ENCODE assay signal across 8 cellular contexts in genomic region chr10:119178371-119179119, GRCh38. TPM values are rescaled to one million over a fixed set of nuclear protein-coding genes. Genes with fewer than 3 reads are reported as not detected.
A peak's percentile ranks its signal among the peaks of the same experiment; 100 is the strongest.
DNase-seq lines count a peak whose midpoint lies in the region; ATAC-seq and TF ChIP-seq lines count a peak whose summit lies in the region.

Gene PRDX3 (minus strand): TSS chr10:119178812. CDS start chr10:119178790, 22 bp downstream.

- H3K36me3 Mint-ChIP-seq in activated naive CD8-positive, alpha-beta T cell treated with anti-CD3 and anti-CD28 coated beads for 36 hours: peaks cover 23% of the 10 kb centered on the region

- H3K4me2 ChIP-seq in trophoblast cell (ENCODE audit: low read length): peak within 1 kb of the TSS; percentile 58

- peak within 1 kb of the TSS; percentile 89 for H3K14ac ChIP-seq in trophoblast cell (ENCODE audit: low read length)

- no peak within 1 kb of the TSS for H3K23ac ChIP-seq in trophoblast cell (ENCODE audit: low read length)

- H3K79me1 ChIP-seq in trophoblast cell (ENCODE audit: low read length): peaks cover 8% of the 10 kb centered on the region

- no peak for TF ChIP-seq EP300 in transverse colon (IDR thresholded peaks at IDR 0.05; ENCODE audit: low read depth)

- in situ Hi-C loops in transverse colon (cut with MboI; ENCODE audit: low pct_ligation_motif_present in 1 of 4, low pct_unique_long_range_greater_than_20kb in 1 of 4, low sequenced_read_pairs in 3 of 4): no loop called here

- H3K4me3 ChIP-seq in trophoblast cell (ENCODE audit: low read depth, low read length): peak within 1 kb of the TSS; percentile 92
- peak within 1 kb of the TSS; percentile 51 to 84 (median 78) for H3K4me3 ChIP-seq in transverse colon

- no CpG with 5 or more reads among the region's 45 CpGs for WGBS in trophoblast cell (ENCODE audit: extremely low coverage, insufficient coverage, insufficient read length)
- 0% methylated on average over 28 of the region's 45 CpGs; no CpG with 5 or more reads in 1 of the 2 donors for WGBS in transverse colon (ENCODE audit: low coverage in 1 of 2), 2 donors

- peak within 1 kb of the TSS; percentile 68 for H4K12ac ChIP-seq in trophoblast cell (ENCODE audit: low read depth, low read length)

- H3K27ac ChIP-seq in trophoblast cell (ENCODE audit: low read depth, low read length): peak within 1 kb of the TSS; percentile 73
- H3K27ac ChIP-seq in transverse colon: peak within 1 kb of the TSS; percentile 88 to 94 (median 90)

- H3K36me3 ChIP-seq in trophoblast cell (ENCODE audit: control insufficient read depth in 1 of 2, insufficient read depth in 2 of 2, low read length in 2 of 2) (peaks cover 0 to 6% of the 10 kb centered on the region in 2 experiments), transverse colon (peaks cover 0 to under 1% (median 0%) of the 10 kb centered on the region in 4 donors)

- H3K4me1 Mint-ChIP-seq in activated naive CD8-positive, alpha-beta T cell treated with anti-CD3 and anti-CD28 coated beads for 36 hours: peaks cover 31% of the 10 kb centered on the region

- H3K4me1 ChIP-seq in trophoblast cell (ENCODE audit: control insufficient read depth in 1 of 2, insufficient read depth in 2 of 2, low read length in 2 of 2): peaks cover 8 to 12% of the 10 kb centered on the region in 2 experiments
- H3K4me1 ChIP-seq in transverse colon: peaks cover 15 to 31% (median 23%) of the 10 kb centered on the region in 4 donors

- intact Hi-C loops in Right ventricle myocardium inferior (cut with DNase I) (loop anchor here (10.0 kb wide), 1 partner anchor 406 kb away; no protein-coding TSS in a partner anchor), transverse colon (cut with DNase I; ENCODE audit: low total_unique reads) (no loop called here)

- H3K9ac ChIP-seq in trophoblast cell (ENCODE audit: low read length): peak within 1 kb of the TSS; percentile 88

- H3K27me3 Mint-ChIP-seq in activated naive CD8-positive, alpha-beta T cell treated with anti-CD3 and anti-CD28 coated beads for 36 hours: no peaks in the 10 kb centered on the region

- peak; percentile 68 for DNase-seq in NCI-H1105 (lab: John Stamatoyannopoulos, UW)
- DNase-seq in SKM-1 treated with dmso at 0.1 percent for 144 hours (lab: John Stamatoyannopoulos, UW; ENCODE audit: unreplicated experiment): peak; percentile 84
- peak; percentile 97 for DNase-seq in activated naive CD8-positive, alpha-beta T cell treated with anti-CD3 and anti-CD28 coated beads for 36 hours
- peak; percentile 98 for DNase-seq in Right ventricle myocardium inferior (ENCODE audit: missing footprints)
- peak; percentile 89 to 92 for DNase-seq in trophoblast cell
- DNase-seq in transverse colon: peak; percentile 95

- no peak within 1 kb of the TSS for H2BK12ac ChIP-seq in trophoblast cell (ENCODE audit: low read length)

- peak within 1 kb of the TSS; percentile 68 for H3K18ac ChIP-seq in trophoblast cell (ENCODE audit: low read length)

- H3K4me3 Mint-ChIP-seq in activated naive CD8-positive, alpha-beta T cell treated with anti-CD3 and anti-CD28 coated beads for 36 hours: peak within 1 kb of the TSS; percentile 99

- peak within 1 kb of the TSS; percentile 81 for H2BK120ac ChIP-seq in trophoblast cell (ENCODE audit: insufficient read depth, low read length, poor library complexity)

- TF ChIP-seq CTCF in transverse colon (IDR thresholded peaks at IDR 0.05): peak in 3 of 5 experiments; percentile 17 to 24 (median 24)

- H3K27ac Mint-ChIP-seq in activated naive CD8-positive, alpha-beta T cell treated with anti-CD3 and anti-CD28 coated beads for 36 hours: peak within 1 kb of the TSS; percentile 98

- H2AK5ac ChIP-seq in trophoblast cell (ENCODE audit: low read length): peak within 1 kb of the TSS; percentile 28

- peak within 1 kb of the TSS; percentile 49 for H3K4ac ChIP-seq in trophoblast cell (ENCODE audit: low read depth, low read length)

- peak within 1 kb of the TSS; percentile 73 for H4K91ac ChIP-seq in trophoblast cell (ENCODE audit: low read depth, low read length)

- H3K27me3 ChIP-seq in trophoblast cell (ENCODE audit: insufficient read depth, low read length) (no peaks in the 10 kb centered on the region), transverse colon (no peaks in the 10 kb centered on the region)

- ATAC-seq in HG02623 (IDR thresholded peaks at IDR 0.05; ENCODE audit: unreplicated experiment) (peak; percentile 88), Right ventricle myocardium inferior (peak; percentile 99)

- H3K9me3 ChIP-seq in trophoblast cell (ENCODE audit: insufficient read depth, low read depth, low read length) (no peaks in the 10 kb centered on the region), transverse colon (no peaks in the 10 kb centered on the region)

- H3K9me3 Mint-ChIP-seq in activated naive CD8-positive, alpha-beta T cell treated with anti-CD3 and anti-CD28 coated beads for 36 hours: no peaks in the 10 kb centered on the region

- H2BK5ac ChIP-seq in trophoblast cell (ENCODE audit: low read depth, low read length, poor library complexity): peak within 1 kb of the TSS; percentile 50

- peak within 1 kb of the TSS; percentile 89 for H4K8ac ChIP-seq in trophoblast cell (ENCODE audit: low read depth, low read length)

- peak within 1 kb of the TSS; percentile 78 for H2AFZ ChIP-seq in trophoblast cell (ENCODE audit: insufficient read depth, low read length, poor library complexity)

- H3K79me2 ChIP-seq in trophoblast cell (ENCODE audit: control insufficient read depth, insufficient read depth, low read length, poor library complexity): peaks cover 8% of the 10 kb centered on the region

- TF ChIP-seq POLR2A in GM10847 (IDR thresholded peaks at IDR 0.05; ENCODE audit: extremely low read depth, insufficient read length): peak; percentile 96
- TF ChIP-seq POLR2A in transverse colon (IDR thresholded peaks at IDR 0.05): peak; percentile 67

RNA-seq across cellular contexts. Expression of gene PRDX3, which starts in this region (rescaled TPM):
- 100 to 1,000 TPM; 232 to 249 TPM for total RNA-seq in activated naive CD8-positive, alpha-beta T cell treated with anti-CD3 and anti-CD28 coated beads for 36 hours
- total RNA-seq in Right ventricle myocardium inferior (285 TPM), transverse colon (100 to 1,000 TPM in 2 of 4 donors, 10 to 100 TPM in 2; 24.7 to 141 (median 78.9) TPM)
- polyA plus RNA-seq in trophoblast cell (2013): 67.4 and 69.3 TPM in 2 replicates

Comparison
In these comparisons a context has a peak if more than half of its experiments do, and no peak if none do; other contexts are left out.
1. Peak in every context shown above with its lines: DNase-seq, ATAC-seq, H3K4me3 ChIP-seq and H3K27ac ChIP-seq.